ENCODE assay signal across 1 cellular context in genomic region chr6:10555625-10556309, GRCh38.
TF ChIP-seq lines count a peak whose summit lies in the region.

No MANE protein-coding gene starts in this region.

TF ChIP-seq in H1, 55 proteins besides CTCF, POLR2A, EP300 and RAD21 (continued from another document):
- TF ChIP-seq HDAC2 (IDR thresholded peaks at IDR 0.05; ENCODE audit: borderline replicate concordance in 1 of 2, low read depth in 2 of 2, low read length in 2 of 2) (peak; percentile 73 to 99; a peak in 3 of 4 replicates), NANOG (IDR thresholded peaks at IDR 0.05; ENCODE audit: insufficient read depth, low read depth, low read length, poor library complexity, severe bottlenecking) (no peak), TBP (IDR thresholded peaks at IDR 0.05; ENCODE audit: low read depth, low read length) (peak; percentile 39; the same call in 1 of the 2 replicates)
